Comparison of ENCODE assay signal across 10 cellular contexts in genomic region chr11:66082936-66083698, GRCh38. TPM values are rescaled to one million over a fixed set of nuclear protein-coding genes. Genes with fewer than 3 reads are reported as not detected.
A peak's percentile ranks its signal among the peaks of the same experiment; 100 is the strongest.
DNase-seq lines count a peak whose midpoint lies in the region; ATAC-seq and TF ChIP-seq lines count a peak whose summit lies in the region.
"Had no signal": no experiment of that assay in that cellular context is flagged by ENCODE, and none has a peak within 500 bp of the region (broad histone marks: within the 10 kb centered on the region; RNA-seq: fewer than 3 reads in every experiment).

No MANE protein-coding gene starts in this region.

- peaks cover 21% of the 10 kb centered on the region for H3K4me1 ChIP-seq in mammary epithelial cell (ENCODE audit: insufficient read depth, low read length)

- in situ Hi-C loops in mammary epithelial cell (cut with MboI; ENCODE audit: low sequenced_read_pairs in 2 of 2), result no loop called here

- ATAC-seq in HG02840 (IDR thresholded peaks at IDR 0.05; ENCODE audit: low FRiP score, unreplicated experiment) (no peak), GM21723 (IDR thresholded peaks at IDR 0.05; ENCODE audit: unreplicated experiment) (no peak)

- TF ChIP-seq CTCF in MCF 10A (IDR thresholded peaks at IDR 0.05; ENCODE audit: unreplicated experiment), result no peak
- TF ChIP-seq CTCF in mammary epithelial cell (conservative IDR thresholded peaks at IDR 0.05 in 1 of 2, IDR thresholded peaks at IDR 0.05 in 1 of 2; ENCODE audit: extremely low read depth in 1 of 2, insufficient read depth in 1 of 2, low read depth in 1 of 2, low read length in 2 of 2), result no peak
- no peak for TF ChIP-seq CTCF in fibroblast of mammary gland (conservative IDR thresholded peaks at IDR 0.05; ENCODE audit: control insufficient read depth, insufficient read depth, low read depth, low read length)
- TF ChIP-seq CTCF in type B pancreatic cell (conservative IDR thresholded peaks at IDR 0.05), result no peak

- H4K20me1 ChIP-seq in mammary epithelial cell (ENCODE audit: insufficient read depth, low read length), result no peaks in the 10 kb centered on the region

- H3K36me3 ChIP-seq in mammary epithelial cell (ENCODE audit: insufficient read depth, low read length), result peaks cover 5% of the 10 kb centered on the region

- no peak overlapping the region for H3K27ac ChIP-seq in mammary epithelial cell (ENCODE audit: insufficient read depth, low read depth, low read length)

- no peak overlapping the region for H3K4me3 Mint-ChIP-seq in MCF 10A (ENCODE audit: unreplicated experiment)
- H3K4me3 Mint-ChIP-seq in type B pancreatic cell, result peak overlapping the region; percentile 32

- peak; percentile 34 for DNase-seq in MCF 10A (ENCODE audit: unreplicated experiment)
- no peak for DNase-seq in mammary epithelial cell
- DNase-seq in OCI-M1 (lab: John Stamatoyannopoulos, UW), result peak; percentile 55
- peak; percentile 27 for DNase-seq in fibroblast of mammary gland (ENCODE audit: low read depth)
- no peak for DNase-seq in type B pancreatic cell (ENCODE audit: extremely low spot score, unreplicated experiment)
- DNase-seq in NCI-H226, result no peak
- DNase-seq: central memory CD4-positive, alpha-beta T cell had no signal

- CTCF ChIA-PET in MCF 10A (lab: Yijun Ruan, JAX), result interaction anchor here (0.8 to 1.1 kb wide), 3 partner anchors 38 to 139 kb away, joined by 3 to 5 read pairs (median 4); no protein-coding TSS in a partner anchor
- CTCF ChIA-PET in mammary epithelial cell (lab: Charles Lee; ENCODE audit: low non-redundant PET), result no interaction called here

- H3K27ac Mint-ChIP-seq in MCF 10A (ENCODE audit: low read depth, unreplicated experiment), result no peak overlapping the region
- H3K27ac Mint-ChIP-seq in type B pancreatic cell, result peak overlapping the region; percentile 69

- H3K9me3 ChIP-seq in mammary epithelial cell (replicated peaks; ENCODE audit: insufficient read depth, low read length), result no peaks in the 10 kb centered on the region

- dilution Hi-C loops in mammary epithelial cell (cut with HindIII; ENCODE audit: low sequenced_read_pairs), result loop anchor here (5.0 kb wide), 1 partner anchor 34 kb away; no protein-coding TSS in a partner anchor

- no peak overlapping the region for H3K4me2 ChIP-seq in mammary epithelial cell (ENCODE audit: insufficient read depth, low read depth, low read length)

- WGBS in mammary epithelial cell (ENCODE audit: low coverage, missing lambda C conversion rate), result 96% methylated on average over 4 of the region's 4 CpGs

- H3K4me3 ChIP-seq in mammary epithelial cell (replicated peaks in 1 of 3; ENCODE audit: insufficient read depth in 1 of 3, low read depth in 2 of 3, low read length in 3 of 3), result no peak overlapping the region
- H3K4me3 ChIP-seq in fibroblast of mammary gland (ENCODE audit: control insufficient read depth, low read depth, low read length), result no peak overlapping the region

- peaks cover 11% of the 10 kb centered on the region for H3K36me3 Mint-ChIP-seq in MCF 10A (ENCODE audit: insufficient read depth, unreplicated experiment)
- H3K36me3 Mint-ChIP-seq in type B pancreatic cell, result peaks cover 4% of the 10 kb centered on the region

- POLR2A ChIA-PET in MCF 10A (lab: Yijun Ruan, JAX), result interaction anchor here (0.6 kb wide), 1 partner anchor 65 kb away, joined by 3 read pairs; no protein-coding TSS in a partner anchor

- H3K9me3 Mint-ChIP-seq in MCF 10A (ENCODE audit: unreplicated experiment) (no peaks in the 10 kb centered on the region), type B pancreatic cell (no peaks in the 10 kb centered on the region)

- no peaks in the 10 kb centered on the region for H3K27me3 Mint-ChIP-seq in MCF 10A (ENCODE audit: insufficient read depth, unreplicated experiment)
- no peaks in the 10 kb centered on the region for H3K27me3 Mint-ChIP-seq in type B pancreatic cell

- peaks cover 44% of the 10 kb centered on the region for H3K4me1 Mint-ChIP-seq in MCF 10A (ENCODE audit: insufficient read depth, unreplicated experiment)
- H3K4me1 Mint-ChIP-seq in type B pancreatic cell (ENCODE audit: unreplicated experiment), result peaks cover 58% of the 10 kb centered on the region

- intact Hi-C loops in MCF 10A (cut with micrococcal nuclease), result no loop called here
- intact Hi-C loops in mammary epithelial cell (cut with micrococcal nuclease), result no loop called here

- no TSS peak for BruUV-seq in MCF 10A (replicated peaks; lab: Mats Ljungman, UMichigan)
- no TSS peak for BruUV-seq in mammary epithelial cell (replicated peaks; lab: Mats Ljungman, UMichigan)

- H3K9ac ChIP-seq in mammary epithelial cell (ENCODE audit: insufficient read depth, low read length), result no peak overlapping the region

- peaks cover 85% of the 10 kb centered on the region for H3K79me2 ChIP-seq in mammary epithelial cell (ENCODE audit: insufficient read depth, low read length)

- H3K27me3 ChIP-seq in mammary epithelial cell (ENCODE audit: insufficient read depth, low read length), result no peaks in the 10 kb centered on the region

- no peak overlapping the region for H2AFZ ChIP-seq in mammary epithelial cell (ENCODE audit: low read depth, low read length)

RNA-seq across cellular contexts. Expression of gene PACS1, which starts 13.0 kb away (rescaled TPM):
- 32.2 and 33.5 TPM in 2 replicates for total RNA-seq in MCF 10A (2022)
- total RNA-seq in mammary epithelial cell, result 10 to 100 TPM; 34.0 to 48.1 TPM
- polyA plus RNA-seq in mammary epithelial cell, result 21.4 TPM
- 52.2 TPM for polyA minus RNA-seq in mammary epithelial cell
- 44.1 and 49.9 TPM in 2 replicates for total RNA-seq in type B pancreatic cell (ENCODE audit: low replicate concordance)

RNA-seq across cellular contexts. Expression of gene SF3B2, which starts 31.0 kb away (rescaled TPM):
- total RNA-seq in MCF 10A (2022) (241 and 317 TPM in 2 replicates), mammary epithelial cell (100 to 1,000 TPM; 128 to 189 TPM), type B pancreatic cell (ENCODE audit: low replicate concordance) (192 and 210 TPM in 2 replicates)
- 101 TPM for polyA plus RNA-seq in mammary epithelial cell
- polyA minus RNA-seq in mammary epithelial cell, result 169 TPM

RNA-seq across cellular contexts. Expression of gene GAL3ST3, which starts 34.2 kb away (rescaled TPM):
- total RNA-seq in MCF 10A (2022) (not detected in 2 replicates), mammary epithelial cell (under 1 TPM in 1 of 2 donors, not detected in 1; under 0.01 TPM), type B pancreatic cell (ENCODE audit: low replicate concordance) (3.7 TPM in 1 of 2 replicates, not detected in the other)
- polyA plus RNA-seq in mammary epithelial cell, result not detected
- not detected for polyA minus RNA-seq in mammary epithelial cell

RNA-seq across cellular contexts. Expression of gene CATSPER1, which starts 56.8 kb away (rescaled TPM):
- total RNA-seq in MCF 10A (2022), result 0.61 and 0.79 TPM in 2 replicates
- total RNA-seq in mammary epithelial cell, result under 1 TPM in 1 of 2 donors, not detected in 1; 0.61 TPM
- polyA plus RNA-seq in mammary epithelial cell, result 0.52 TPM
- polyA minus RNA-seq in mammary epithelial cell, result not detected
- not detected in 2 replicates for total RNA-seq in type B pancreatic cell (ENCODE audit: low replicate concordance)
- total RNA-seq: H1 had no signal
- polyA plus RNA-seq: H1 had no signal

Comparison
In these comparisons a context has a peak if more than half of its experiments do, and no peak if none do; other contexts are left out.
1. DNase-seq: peak in MCF 10A (single experiment), OCI-M1 (single experiment) and fibroblast of mammary gland (single experiment); none in mammary epithelial cell (single experiment), type B pancreatic cell (single experiment) and NCI-H226 (single experiment).